In the genomic region with DNA sequence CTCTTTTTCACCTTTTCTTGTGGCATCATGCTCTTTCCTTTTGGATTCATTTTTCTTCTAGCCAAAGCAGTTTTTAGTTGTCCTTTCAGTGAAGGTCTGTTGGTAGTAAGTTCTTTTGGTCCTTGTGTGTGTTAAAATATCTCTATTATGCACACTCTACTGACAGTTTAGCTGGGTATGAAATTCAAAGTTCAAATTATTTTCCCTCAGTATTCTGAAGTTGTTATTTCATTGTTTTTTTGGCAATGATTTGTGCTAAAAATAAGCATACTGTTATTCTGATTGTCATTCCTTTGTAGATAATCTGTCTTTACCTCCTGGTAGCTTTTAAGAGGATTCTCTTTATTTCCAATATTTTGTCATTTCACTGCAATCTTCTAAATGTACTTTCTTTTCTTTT, we compare ENCODE assay signal across 28 cellular contexts.
"Had no signal": no experiment of that assay in that cellular context is flagged by ENCODE, and none has a peak within 500 bp of the region (broad histone marks: within the 10 kb centered on the region; RNA-seq: fewer than 3 reads in every experiment).

No MANE protein-coding gene starts in this region.

- H3K27me3 ChIP-seq: colonic mucosa, dorsolateral prefrontal cortex, esophagus muscularis mucosa, esophagus squamous epithelium, foreskin keratinocyte, gastroesophageal sphincter, heart left ventricle, heart right ventricle had no signal

- H3K36me3 ChIP-seq: colonic mucosa, esophagus muscularis mucosa, esophagus squamous epithelium, gastrocnemius medialis, gastroesophageal sphincter, heart left ventricle, heart right ventricle had no signal

- H3K27ac ChIP-seq: colonic mucosa, coronary artery, dorsolateral prefrontal cortex, epithelial cell of prostate, esophagus muscularis mucosa, esophagus squamous epithelium, foreskin keratinocyte, gastrocnemius medialis, gastroesophageal sphincter, heart left ventricle, heart right ventricle had no signal

- H3K4me1 ChIP-seq: colonic mucosa, esophagus muscularis mucosa, esophagus squamous epithelium, gastrocnemius medialis, gastroesophageal sphincter, heart left ventricle, heart right ventricle had no signal

- ATAC-seq: effector memory CD8-positive, alpha-beta T cell; esophagus mucosa; foreskin keratinocyte; gastrocnemius medialis; gastroesophageal sphincter; heart left ventricle; heart right ventricle had no signal

- H3K4me3 ChIP-seq: colonic mucosa, coronary artery, dorsolateral prefrontal cortex, esophagus muscularis mucosa, esophagus squamous epithelium, gastrocnemius medialis, gastroesophageal sphincter, heart left ventricle, heart right ventricle had no signal

- H3K9me3 ChIP-seq: colonic mucosa, gastrocnemius medialis had no signal

- DNase-seq: colonic mucosa; cortex of kidney; dermis blood vessel endothelial cell; dorsolateral prefrontal cortex; effector CD4-positive, alpha-beta T cell; effector CD8-positive, alpha-beta T cell; effector memory CD4-positive, alpha-beta T cell; effector memory CD8-positive, alpha-beta T cell; endodermal cell; erythroblast; esophagus squamous epithelium; foreskin fibroblast; foreskin keratinocyte; foreskin melanocyte; gastrocnemius medialis; glutamatergic neuron; head of caudate nucleus; heart left ventricle; heart right ventricle had no signal

- FAIRE-seq: colon, endometrium, endothelial cell of umbilical vein, frontal cortex had no signal
